ENCODE assay signal across 26 cellular contexts in genomic region chr3:184719709-184720108, GRCh38.
"Had no signal": no experiment of that assay in that cellular context is flagged by ENCODE, and none has a peak within 500 bp of the region (broad histone marks: within the 10 kb centered on the region; RNA-seq: fewer than 3 reads in every experiment).

No MANE protein-coding gene starts in this region.

- FAIRE-seq: keratinocyte had no signal

- H3K36me3 ChIP-seq: left lung, neural progenitor cell, ovary, suprapubic skin, thoracic aorta, tibial artery, uterus had no signal

- ATAC-seq: left cardiac atrium; left lung; natural killer cell; right cardiac atrium; sciatic nerve; stimulated activated naive B cell treated with anti-CD40 and anti-IgM and Interleukin-4, amounts not matched to agents 10 μg/mL and 1 μg/mL and 100 μg/mL, for 72 hours; stimulated activated naive CD8-positive, alpha-beta T cell treated with anti-CD3 and anti-CD28 coated beads, Interleukin-15, Interleukin-2, amounts not matched to agents 100 U/mL and 50 U/mL, for 24 hours had no signal

- H3K4me1 ChIP-seq: uterus had no signal

- H3K27ac ChIP-seq: left lung, neural progenitor cell, ovary, skin epidermis, suprapubic skin, thoracic aorta, tibial artery, uterus had no signal

- H3K4me3 ChIP-seq: left lung, lung, neural progenitor cell, ovary, skin epidermis, suprapubic skin, thoracic aorta, tibial artery, uterus had no signal

- H2AFZ ChIP-seq: neural progenitor cell had no signal

- DNase-seq: hippocampal formation; kidney glomerular epithelial cell; left cardiac atrium; left lung; mesendoderm; naive B cell; natural killer cell; nephron progenitor cell; ovary; right cardiac atrium; stimulated activated CD4-positive, alpha-beta T cell treated with anti-CD3 and anti-CD28 coated beads, Interleukin-12 subunit alpha, Interleukin-12 subunit beta, amount 100 ng/mL, for 4 hours; stimulated activated CD4-positive, alpha-beta T cell treated with anti-CD3 and anti-CD28 coated beads, Interleukin-15, amount 100 ng/mL, for 24 hours; stimulated activated CD4-positive, alpha-beta T cell treated with anti-CD3 and anti-CD28 coated beads, Interleukin-2, amount 100 ng/mL, for 24 hours; stimulated activated CD4-positive, alpha-beta T cell treated with anti-CD3 and anti-CD28 coated beads, Interleukin-4, amount 100 ng/mL, for 1 hour; stimulated activated naive B cell treated with anti-CD40 and anti-IgM and Interleukin-4, amounts not matched to agents 10 μg/mL and 1 μg/mL and 100 μg/mL, for 72 hours; stimulated activated naive CD8-positive, alpha-beta T cell treated with anti-CD3 and anti-CD28 coated beads, Interleukin-15, Interleukin-2, amounts not matched to agents 100 U/mL and 50 U/mL, for 24 hours; tibial artery; trophoblast cell; uterus had no signal

- H3K27me3 ChIP-seq: left lung, neural progenitor cell, ovary, suprapubic skin, tibial artery, uterus had no signal

- H3K9ac ChIP-seq: neural progenitor cell had no signal

- H3K9me3 ChIP-seq: left lung, ovary, suprapubic skin, thoracic aorta, tibial artery, uterus had no signal
